Comparison of ENCODE assay signal across 1 cellular context in genomic region chr11:129999407-129999806, GRCh38.
TF ChIP-seq lines count a peak whose summit lies in the region.

No MANE protein-coding gene starts in this region.

TF ChIP-seq in HepG2, 621 proteins besides CTCF, POLR2A, EP300 and RAD21 (continued from another document):
- TF ChIP-seq ATF7 (IDR thresholded peaks at IDR 0.05) (no peak), ATF7 (CRISPR knock-in tag; IDR thresholded peaks at IDR 0.05) (no peak), ZNF792 (CRISPR knock-in tag; IDR thresholded peaks at IDR 0.05) (no peak), ZNF260 (CRISPR knock-in tag; IDR thresholded peaks at IDR 0.05; ENCODE audit: borderline replicate concordance, low read depth) (no peak), NFATC3 (CRISPR knock-in tag; IDR thresholded peaks at IDR 0.05) (no peak), MATR3 (CRISPR knock-in tag; IDR thresholded peaks at IDR 0.05) (no peak), HDAC2 (CRISPR knock-in tag; IDR thresholded peaks at IDR 0.05) (peak; percentile 72; the same call in 1 of the 2 replicates), ATF2 (CRISPR knock-in tag; IDR thresholded peaks at IDR 0.05) (peak; percentile 78; the same call in 1 of the 2 replicates), KDM4B (CRISPR knock-in tag; IDR thresholded peaks at IDR 0.05) (0 out of 2 replicates have a peak, but pooled peaks have one; percentile 34), ZNF101 (CRISPR knock-in tag; IDR thresholded peaks at IDR 0.05; ENCODE audit: borderline replicate concordance, low read depth) (no peak), ZNF782 (CRISPR knock-in tag; IDR thresholded peaks at IDR 0.05; ENCODE audit: borderline replicate concordance) (no peak), ZNF317 (CRISPR knock-in tag; IDR thresholded peaks at IDR 0.05) (no peak), ZSCAN12 (CRISPR knock-in tag; IDR thresholded peaks at IDR 0.05) (no peak), ZBTB40 (IDR thresholded peaks at IDR 0.05) (no peak), ZBTB40 (CRISPR knock-in tag; IDR thresholded peaks at IDR 0.05) (no peak; the same call in 1 of the 2 replicates), TFAP4 (IDR thresholded peaks at IDR 0.05; ENCODE audit: borderline replicate concordance, low read depth) (no peak; the same call in 1 of the 2 replicates), SP140L (CRISPR knock-in tag; IDR thresholded peaks at IDR 0.05; ENCODE audit: borderline replicate concordance) (no peak), ISX (CRISPR knock-in tag; conservative IDR thresholded peaks at IDR 0.05) (no peak), ZNF263 (CRISPR knock-in tag; IDR thresholded peaks at IDR 0.05) (no peak), GATA4 (IDR thresholded peaks at IDR 0.05; ENCODE audit: borderline replicate concordance, low read depth) (peak; percentile 33; the same call in 1 of the 2 replicates), ZNF770 (CRISPR knock-in tag; IDR thresholded peaks at IDR 0.05) (no peak), FOXP1 (IDR thresholded peaks at IDR 0.05) (peak; percentile 42; the same call in 1 of the 2 replicates), FOXP1 (CRISPR knock-in tag; IDR thresholded peaks at IDR 0.05) (peak; percentile 95), TBL1XR1 (IDR thresholded peaks at IDR 0.05; ENCODE audit: borderline replicate concordance, low read length, partially characterized antibody) (no peak), KLF12 (CRISPR knock-in tag; IDR thresholded peaks at IDR 0.05; ENCODE audit: borderline replicate concordance) (peak; percentile 82; the same call in 1 of the 2 replicates)
- TF ChIP-seq, protein P1, sequence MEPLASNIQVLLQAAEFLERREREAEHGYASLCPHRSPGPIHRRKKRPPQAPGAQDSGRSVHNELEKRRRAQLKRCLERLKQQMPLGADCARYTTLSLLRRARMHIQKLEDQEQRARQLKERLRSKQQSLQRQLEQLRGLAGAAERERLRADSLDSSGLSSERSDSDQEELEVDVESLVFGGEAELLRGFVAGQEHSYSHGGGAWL (CRISPR knock-in tag; IDR thresholded peaks at IDR 0.05) = no peak
